ENCODE assay signal across 1 cellular context in genomic region chr9:134501266-134502181, GRCh38.
TF ChIP-seq lines count a peak whose summit lies in the region.

No MANE protein-coding gene starts in this region.

TF ChIP-seq in GM23338, 12 proteins besides CTCF, POLR2A, EP300 and RAD21 (continued from another document):
- TF ChIP-seq ZNF462 (CRISPR knock-in tag; IDR thresholded peaks at IDR 0.05) (no peak), ETS1 (IDR thresholded peaks at IDR 0.05) (no peak), STAT1 (IDR thresholded peaks at IDR 0.05; ENCODE audit: unreplicated experiment) (no peak), ZNF331 (CRISPR knock-in tag; IDR thresholded peaks at IDR 0.05; ENCODE audit: low read depth) (no peak), CREB1 (CRISPR knock-in tag; IDR thresholded peaks at IDR 0.05; ENCODE audit: low read depth) (no peak), ZNF114 (CRISPR knock-in tag; IDR thresholded peaks at IDR 0.05) (no peak), JUNB (IDR thresholded peaks at IDR 0.05; ENCODE audit: unreplicated experiment) (no peak), POLR2AphosphoS5 (IDR thresholded peaks at IDR 0.05; ENCODE audit: low read depth) (no peak), NANOG (IDR thresholded peaks at IDR 0.05; ENCODE audit: borderline replicate concordance) (no peak), EZH2phosphoT487 (IDR thresholded peaks at IDR 0.05; ENCODE audit: unreplicated experiment) (no peak)
